In the genomic region with DNA sequence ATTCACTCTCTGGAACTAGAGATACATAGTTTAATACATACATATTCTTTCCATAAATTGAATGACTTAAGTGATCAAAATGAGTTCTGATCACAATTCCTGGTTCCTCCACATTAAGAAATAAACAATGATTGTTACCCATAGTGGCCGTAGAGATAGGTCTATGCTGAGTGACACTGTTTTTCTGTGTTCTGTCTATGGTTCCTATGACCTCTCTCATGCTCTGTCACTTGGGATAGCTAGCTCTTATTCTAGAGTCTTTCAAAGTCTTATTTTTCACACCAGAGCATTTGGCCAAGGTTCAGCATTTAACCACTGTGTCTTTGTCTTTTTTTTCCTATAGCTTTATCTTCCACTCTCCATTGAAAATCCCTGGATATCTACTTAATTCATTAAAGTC, we compare ENCODE assay signal across 17 cellular contexts.
DNase-seq lines count a peak whose midpoint lies in the region; ATAC-seq lines count a peak whose summit lies in the region.
"Had no signal": no experiment of that assay in that cellular context is flagged by ENCODE, and none has a peak within 500 bp of the region (broad histone marks: within the 10 kb centered on the region; RNA-seq: fewer than 3 reads in every experiment).

No MANE protein-coding gene starts in this region.

- no peaks in the 10 kb centered on the region for H3K4me1 Mint-ChIP-seq in naive thymus-derived CD4-positive, alpha-beta T cell
- H3K4me1 Mint-ChIP-seq: B cell, H9 had no signal

- H3K27ac Mint-ChIP-seq in naive thymus-derived CD4-positive, alpha-beta T cell, result no peak overlapping the region
- H3K27ac Mint-ChIP-seq: B cell; CD4-positive, alpha-beta T cell; H9 had no signal

- intact Hi-C loops in Right ventricle myocardium superior (cut with DNase I), result no loop called here
- intact Hi-C loops in left ventricle myocardium superior (cut with micrococcal nuclease), result loop anchor here (10.0 kb wide), 1 partner anchor 54 kb away; no protein-coding TSS in a partner anchor
- intact Hi-C loops in naive thymus-derived CD4-positive, alpha-beta T cell (cut with micrococcal nuclease), result no loop called here

- H3K4me3 ChIP-seq in naive thymus-derived CD4-positive, alpha-beta T cell (ENCODE audit: low read length), result no peak overlapping the region

- no peaks in the 10 kb centered on the region for H3K36me3 ChIP-seq in naive thymus-derived CD4-positive, alpha-beta T cell (ENCODE audit: control insufficient read depth in 2 of 3, insufficient read depth in 3 of 3, low read length in 3 of 3)

- H3K27me3 ChIP-seq in naive thymus-derived CD4-positive, alpha-beta T cell (ENCODE audit: control insufficient read depth in 2 of 2, insufficient read depth in 2 of 2, low read length in 2 of 2), result no peaks in the 10 kb centered on the region

- POLR2A ChIA-PET in naive thymus-derived CD4-positive, alpha-beta T cell (lab: Charles Lee), result no interaction called here

- peaks cover 0 to 19% (median 6%) of the 10 kb centered on the region in 11 donors for H3K9me3 Mint-ChIP-seq in naive thymus-derived CD4-positive, alpha-beta T cell

- peak; percentile 41 for ATAC-seq in Right ventricle myocardium superior (ENCODE audit: poor library complexity)
- ATAC-seq in left ventricle myocardium superior, result no peak
- ATAC-seq in HG03439 (IDR thresholded peaks at IDR 0.05; ENCODE audit: unreplicated experiment), result peak; percentile 14
- ATAC-seq in naive thymus-derived CD4-positive, alpha-beta T cell, result peak; percentile 14
- ATAC-seq in HG03457 (IDR thresholded peaks at IDR 0.05; ENCODE audit: unreplicated experiment), result no peak
- no peak for ATAC-seq in HG02970 (IDR thresholded peaks at IDR 0.05; ENCODE audit: low FRiP score, unreplicated experiment)

- CTCF ChIA-PET in naive thymus-derived CD4-positive, alpha-beta T cell (lab: Charles Lee), result no interaction called here

- peaks cover 0 to 4% (median 0%) of the 10 kb centered on the region in 3 experiments for H3K9me3 ChIP-seq in naive thymus-derived CD4-positive, alpha-beta T cell (ENCODE audit: control insufficient read depth in 2 of 3, low read length in 3 of 3)

- H3K27ac ChIP-seq in naive thymus-derived CD4-positive, alpha-beta T cell (ENCODE audit: low read depth, low read length), result no peak overlapping the region

- H3K4me1 ChIP-seq in naive thymus-derived CD4-positive, alpha-beta T cell (ENCODE audit: control insufficient read depth in 2 of 2, insufficient read depth in 2 of 2, low read length in 2 of 2), result no peaks in the 10 kb centered on the region

- H3K4me3 Mint-ChIP-seq in naive thymus-derived CD4-positive, alpha-beta T cell, result no peak overlapping the region
- H3K4me3 Mint-ChIP-seq: B cell; CD4-positive, alpha-beta T cell; H9 had no signal

- H3K36me3 Mint-ChIP-seq in naive thymus-derived CD4-positive, alpha-beta T cell, result no peaks in the 10 kb centered on the region

- peaks cover 0 to 5% (median 2%) of the 10 kb centered on the region in 5 donors for H3K27me3 Mint-ChIP-seq in naive thymus-derived CD4-positive, alpha-beta T cell
- H3K27me3 Mint-ChIP-seq: B cell had no signal

- DNase-seq in Right ventricle myocardium superior, result no peak
- DNase-seq in left ventricle myocardium superior, result no peak
- DNase-seq in naive thymus-derived CD4-positive, alpha-beta T cell, result no peak
- DNase-seq in NCI-H2196 treated with DMSO at 0.1 percent for 48 hours (lab: John Stamatoyannopoulos, UW; ENCODE audit: unreplicated experiment), result no peak
- DNase-seq: 8988T; ACHN; C1 segment of cervical spinal cord; CD4-positive, alpha-beta T cell; DMS153; DMS79 treated with DMSO at 0.1 percent for 48 hours; EL; GOT3; H9 had no signal

Comparison
In these comparisons a context has a peak if more than half of its experiments do, and no peak if none do; other contexts are left out.
1. ATAC-seq: peak in Right ventricle myocardium superior (single experiment), HG03439 (single experiment) and naive thymus-derived CD4-positive, alpha-beta T cell (single experiment); none in left ventricle myocardium superior (single experiment), HG03457 (single experiment) and HG02970 (single experiment).